ENCODE assay signal across 8 cellular contexts in genomic region chr4:152485726-152486276, GRCh38. TPM values are rescaled to one million over a fixed set of nuclear protein-coding genes. Genes with fewer than 3 reads are reported as not detected.
DNase-seq lines count a peak whose midpoint lies in the region; ATAC-seq lines count a peak whose summit lies in the region.

No MANE protein-coding gene starts in this region.

- WGBS in GM23248 (ENCODE audit: low coverage in 1 of 2, low lambda C conversion rate in 2 of 2, missing lambda C conversion rate in 2 of 2), 2 experiments = 67 to 79% methylated on average over 6 of the region's 6 CpGs

- intact Hi-C loops in left ventricle myocardium superior (cut with micrococcal nuclease) = no loop called here

- DNase-seq in activated CD4-positive, alpha-beta T cell treated with anti-CD3 and anti-CD28 coated beads for 48 hours = peak; percentile 11
- no peak for DNase-seq in activated CD4-positive, alpha-beta T cell treated with anti-CD3 and anti-CD28 coated beads, Interleukin-2, amount 50 U/mL, for 48 hours
- DNase-seq in GM23248 (peak; percentile 71), M059J (ENCODE audit: low read depth) (peak; percentile 86), left ventricle myocardium superior (no peak), NCI-H748 treated with DMSO at 0.1 percent for 48 hours (lab: John Stamatoyannopoulos, UW) (no peak)
- peak; percentile 49 to 54 for DNase-seq in stimulated activated naive CD8-positive, alpha-beta T cell treated with anti-CD3 and anti-CD28 coated beads, Interleukin-15, amount 100 ng/mL, for 72 hours

- no peaks in the 10 kb centered on the region; the same call in 1 of the 2 replicates for H3F3A ChIP-seq in GM23248 (ENCODE audit: insufficient read depth)

- H3K27ac Mint-ChIP-seq in stimulated activated naive CD8-positive, alpha-beta T cell treated with anti-CD3 and anti-CD28 coated beads, Interleukin-15, amount 100 ng/mL, for 72 hours = no peak overlapping the region

- in situ Hi-C loops in GM23248 (cut with MboI) = no loop called here

- H3K4me2 ChIP-seq in GM23248 (ENCODE audit: unreplicated experiment) = peak overlapping the region; percentile 29

- H3K4me1 Mint-ChIP-seq in stimulated activated naive CD8-positive, alpha-beta T cell treated with anti-CD3 and anti-CD28 coated beads, Interleukin-15, amount 100 ng/mL, for 72 hours = peaks cover 28% of the 10 kb centered on the region

- H3K27ac ChIP-seq in GM23248 = peak overlapping the region; percentile 36

- peak overlapping the region; percentile 26 for H3K4me3 ChIP-seq in GM23248
- peak overlapping the region; percentile 88 for H3K4me3 ChIP-seq in endocrine pancreas (ENCODE audit: control insufficient read depth, insufficient read depth, low read length)

- H3K36me3 ChIP-seq in GM23248 (ENCODE audit: low read depth) = no peaks in the 10 kb centered on the region
- no peaks in the 10 kb centered on the region for H3K36me3 ChIP-seq in endocrine pancreas (ENCODE audit: control insufficient read depth, insufficient read depth, low read length)

- H3K79me2 ChIP-seq in GM23248 (ENCODE audit: insufficient read depth) = peaks cover 100% of the 10 kb centered on the region

- H3K27me3 Mint-ChIP-seq in stimulated activated naive CD8-positive, alpha-beta T cell treated with anti-CD3 and anti-CD28 coated beads, Interleukin-15, amount 100 ng/mL, for 72 hours = no peaks in the 10 kb centered on the region

- no peaks in the 10 kb centered on the region; the same call in 1 of the 2 replicates for H3K4me1 ChIP-seq in GM23248 (ENCODE audit: insufficient read depth)
- peaks cover 47% of the 10 kb centered on the region for H3K4me1 ChIP-seq in endocrine pancreas (ENCODE audit: control insufficient read depth, insufficient read depth, low read length)

- ATAC-seq in stimulated activated naive CD8-positive, alpha-beta T cell treated with anti-CD3 and anti-CD28 coated beads, Interleukin-15, amount 100 ng/mL, for 72 hours = peak; percentile 100
- no peak for ATAC-seq in left ventricle myocardium superior

- H2AFZ ChIP-seq in GM23248 = no peak overlapping the region

- no peaks in the 10 kb centered on the region for H3K9me2 ChIP-seq in GM23248 (ENCODE audit: insufficient read depth)

- H3K9me3 ChIP-seq in GM23248 (ENCODE audit: low read depth) = no peaks in the 10 kb centered on the region
- H3K9me3 ChIP-seq in endocrine pancreas (ENCODE audit: control insufficient read depth, low read length) = no peaks in the 10 kb centered on the region

- H3K27me3 ChIP-seq in GM23248 (replicated peaks; ENCODE audit: insufficient read depth) = no peaks in the 10 kb centered on the region
- H3K27me3 ChIP-seq in endocrine pancreas (ENCODE audit: control insufficient read depth, insufficient read depth, low read length) = no peaks in the 10 kb centered on the region

- H3K9me3 Mint-ChIP-seq in stimulated activated naive CD8-positive, alpha-beta T cell treated with anti-CD3 and anti-CD28 coated beads, Interleukin-15, amount 100 ng/mL, for 72 hours = peaks cover 0 to 7% of the 10 kb centered on the region in 2 donors

- H3K9ac ChIP-seq in GM23248 = peak overlapping the region; percentile 19; the same call in 1 of the 2 replicates
- H3K9ac ChIP-seq in endocrine pancreas (ENCODE audit: control insufficient read depth, insufficient read depth, low read length) = no peak overlapping the region

- peak overlapping the region in 1 of 2 donors; percentile 56 for H3K4me3 Mint-ChIP-seq in stimulated activated naive CD8-positive, alpha-beta T cell treated with anti-CD3 and anti-CD28 coated beads, Interleukin-15, amount 100 ng/mL, for 72 hours

- 0 out of 2 replicates have a peak, but pooled peaks cover 8% of the 10 kb centered on the region for H4K20me1 ChIP-seq in GM23248 (ENCODE audit: insufficient read depth)

RNA-seq across cellular contexts. Expression of gene FBXW7, which starts 50.1 kb away (rescaled TPM):
- 29.0 and 30.7 TPM in 2 replicates for total RNA-seq in GM23248 (2014; rRNA removed; shearing (Covaris generic))
- polyA plus RNA-seq in GM23248 (2016; fragmentation: Nextera tagmentation; extraction: Ambion mirVana) = 6.5 and 8.8 TPM in 2 replicates
- 16.0 and 18.1 TPM in 2 replicates for total RNA-seq in M059J (2014; rRNA removed; shearing (Covaris generic))
- 59.4 TPM for total RNA-seq in left ventricle myocardium superior

Comparison
In these comparisons a context has a peak if more than half of its experiments do, and no peak if none do; other contexts are left out.
1. DNase-seq: peak in activated CD4-positive, alpha-beta T cell treated with anti-CD3 and anti-CD28 coated beads for 48 hours (single experiment), GM23248 (single experiment), M059J (single experiment) and stimulated activated naive CD8-positive, alpha-beta T cell treated with anti-CD3 and anti-CD28 coated beads, Interleukin-15, amount 100 ng/mL, for 72 hours (2 of 2); none in activated CD4-positive, alpha-beta T cell treated with anti-CD3 and anti-CD28 coated beads, Interleukin-2, amount 50 U/mL, for 48 hours (0 of 2), left ventricle myocardium superior (single experiment) and NCI-H748 treated with DMSO at 0.1 percent for 48 hours (single experiment).